In genomic region chr6:116253505-116254296, GRCh38 we compare ENCODE assay signal across 1 cellular context.
TF ChIP-seq lines count a peak whose summit lies in the region.

TSPYL4 (minus strand) TSS chr6:116254075; CDS start chr6:116254008, 67 bp downstream.

TF ChIP-seq in HepG2, 621 proteins besides CTCF, POLR2A, EP300 and RAD21 (continued from another document and continues in another):
- TF ChIP-seq TBL1XR1 (IDR thresholded peaks at IDR 0.05; ENCODE audit: borderline replicate concordance, low read length, partially characterized antibody): no peak
- TF ChIP-seq SMC3 (IDR thresholded peaks at IDR 0.05; ENCODE audit: low read length): no peak
- TF ChIP-seq PHB2 (IDR thresholded peaks at IDR 0.05; ENCODE audit: partially characterized antibody): no peak
- TF ChIP-seq MYC (CRISPR knock-in tag; IDR thresholded peaks at IDR 0.05; ENCODE audit: borderline replicate concordance): peak; percentile 24; the same call in 1 of the 2 replicates
- peak; percentile 81 for TF ChIP-seq ZNF547 (CRISPR knock-in tag; IDR thresholded peaks at IDR 0.05)
- TF ChIP-seq KAT2B (IDR thresholded peaks at IDR 0.05; ENCODE audit: borderline replicate concordance, low read depth, low read length): no peak
- no peak for TF ChIP-seq ZNF263 (CRISPR knock-in tag; IDR thresholded peaks at IDR 0.05)
- TF ChIP-seq MTF2 (CRISPR knock-in tag; IDR thresholded peaks at IDR 0.05; ENCODE audit: borderline replicate concordance): 0 out of 2 replicates have a peak, but pooled peaks have one; percentile 37
- TF ChIP-seq ATRX (CRISPR knock-in tag; IDR thresholded peaks at IDR 0.05; ENCODE audit: borderline replicate concordance): no peak
- no peak for TF ChIP-seq THYN1 (CRISPR knock-in tag; IDR thresholded peaks at IDR 0.05; ENCODE audit: borderline replicate concordance, low read depth)
- TF ChIP-seq PRPF4 (IDR thresholded peaks at IDR 0.05; ENCODE audit: low read depth, low read length, poor library complexity, severe bottlenecking): no peak
- TF ChIP-seq NFKB2 (CRISPR knock-in tag; IDR thresholded peaks at IDR 0.05; ENCODE audit: borderline replicate concordance): peak; percentile 89; the same call in 1 of the 2 replicates
- no peak for TF ChIP-seq ZNF160 (CRISPR knock-in tag; IDR thresholded peaks at IDR 0.05)
- no peak for TF ChIP-seq FIP1L1 (IDR thresholded peaks at IDR 0.05; ENCODE audit: borderline replicate concordance, insufficient read depth, low read depth, low read length)
- TF ChIP-seq TSC22D2 (CRISPR knock-in tag; IDR thresholded peaks at IDR 0.05; ENCODE audit: borderline replicate concordance): no peak
- no peak for TF ChIP-seq IRF9 (CRISPR knock-in tag; IDR thresholded peaks at IDR 0.05; ENCODE audit: borderline replicate concordance)
- TF ChIP-seq ZNF18 (CRISPR knock-in tag; IDR thresholded peaks at IDR 0.05; ENCODE audit: insufficient replicate concordance): no peak
- TF ChIP-seq MAF1 (CRISPR knock-in tag; IDR thresholded peaks at IDR 0.05; ENCODE audit: borderline replicate concordance): no peak
- TF ChIP-seq SRF (IDR thresholded peaks at IDR 0.05; ENCODE audit: low read depth, low read length): no peak
- TF ChIP-seq BCLAF1 (IDR thresholded peaks at IDR 0.05): no peak
- no peak for TF ChIP-seq GFI1 (CRISPR knock-in tag; IDR thresholded peaks at IDR 0.05; ENCODE audit: borderline replicate concordance)
- no peak for TF ChIP-seq ZNF10 (CRISPR knock-in tag; IDR thresholded peaks at IDR 0.05; ENCODE audit: borderline replicate concordance, low read depth)
- TF ChIP-seq KDM3A (CRISPR knock-in tag; IDR thresholded peaks at IDR 0.05; ENCODE audit: low read depth): no peak
- TF ChIP-seq SMAD3 (CRISPR knock-in tag; IDR thresholded peaks at IDR 0.05): no peak
- no peak for TF ChIP-seq ZFP37 (CRISPR knock-in tag; IDR thresholded peaks at IDR 0.05; ENCODE audit: borderline replicate concordance)
- TF ChIP-seq, protein P1, sequence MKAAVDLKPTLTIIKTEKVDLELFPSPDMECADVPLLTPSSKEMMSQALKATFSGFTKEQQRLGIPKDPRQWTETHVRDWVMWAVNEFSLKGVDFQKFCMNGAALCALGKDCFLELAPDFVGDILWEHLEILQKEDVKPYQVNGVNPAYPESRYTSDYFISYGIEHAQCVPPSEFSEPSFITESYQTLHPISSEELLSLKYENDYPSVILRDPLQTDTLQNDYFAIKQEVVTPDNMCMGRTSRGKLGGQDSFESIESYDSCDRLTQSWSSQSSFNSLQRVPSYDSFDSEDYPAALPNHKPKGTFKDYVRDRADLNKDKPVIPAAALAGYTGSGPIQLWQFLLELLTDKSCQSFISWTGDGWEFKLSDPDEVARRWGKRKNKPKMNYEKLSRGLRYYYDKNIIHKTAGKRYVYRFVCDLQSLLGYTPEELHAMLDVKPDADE (CRISPR knock-in tag; IDR thresholded peaks at IDR 0.05): no peak
- TF ChIP-seq, protein P2, sequence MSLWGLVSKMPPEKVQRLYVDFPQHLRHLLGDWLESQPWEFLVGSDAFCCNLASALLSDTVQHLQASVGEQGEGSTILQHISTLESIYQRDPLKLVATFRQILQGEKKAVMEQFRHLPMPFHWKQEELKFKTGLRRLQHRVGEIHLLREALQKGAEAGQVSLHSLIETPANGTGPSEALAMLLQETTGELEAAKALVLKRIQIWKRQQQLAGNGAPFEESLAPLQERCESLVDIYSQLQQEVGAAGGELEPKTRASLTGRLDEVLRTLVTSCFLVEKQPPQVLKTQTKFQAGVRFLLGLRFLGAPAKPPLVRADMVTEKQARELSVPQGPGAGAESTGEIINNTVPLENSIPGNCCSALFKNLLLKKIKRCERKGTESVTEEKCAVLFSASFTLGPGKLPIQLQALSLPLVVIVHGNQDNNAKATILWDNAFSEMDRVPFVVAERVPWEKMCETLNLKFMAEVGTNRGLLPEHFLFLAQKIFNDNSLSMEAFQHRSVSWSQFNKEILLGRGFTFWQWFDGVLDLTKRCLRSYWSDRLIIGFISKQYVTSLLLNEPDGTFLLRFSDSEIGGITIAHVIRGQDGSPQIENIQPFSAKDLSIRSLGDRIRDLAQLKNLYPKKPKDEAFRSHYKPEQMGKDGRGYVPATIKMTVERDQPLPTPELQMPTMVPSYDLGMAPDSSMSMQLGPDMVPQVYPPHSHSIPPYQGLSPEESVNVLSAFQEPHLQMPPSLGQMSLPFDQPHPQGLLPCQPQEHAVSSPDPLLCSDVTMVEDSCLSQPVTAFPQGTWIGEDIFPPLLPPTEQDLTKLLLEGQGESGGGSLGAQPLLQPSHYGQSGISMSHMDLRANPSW (CRISPR knock-in tag; IDR thresholded peaks at IDR 0.05; ENCODE audit: borderline replicate concordance): no peak
- TF ChIP-seq SKI (IDR thresholded peaks at IDR 0.05; ENCODE audit: partially characterized antibody): peak; percentile 55
- TF ChIP-seq, protein P3, sequence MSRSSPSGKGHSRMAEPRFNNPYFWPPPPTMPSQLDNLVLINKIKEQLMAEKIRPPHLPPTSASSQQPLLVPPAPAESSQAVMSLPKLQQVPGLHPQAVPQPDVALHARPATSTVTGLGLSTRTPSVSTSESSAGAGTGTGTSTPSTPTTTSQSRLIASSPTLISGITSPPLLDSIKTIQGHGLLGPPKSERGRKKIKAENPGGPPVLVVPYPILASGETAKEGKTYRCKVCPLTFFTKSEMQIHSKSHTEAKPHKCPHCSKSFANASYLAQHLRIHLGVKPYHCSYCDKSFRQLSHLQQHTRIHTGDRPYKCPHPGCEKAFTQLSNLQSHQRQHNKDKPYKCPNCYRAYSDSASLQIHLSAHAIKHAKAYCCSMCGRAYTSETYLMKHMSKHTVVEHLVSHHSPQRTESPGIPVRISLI (CRISPR knock-in tag; IDR thresholded peaks at IDR 0.05; ENCODE audit: borderline replicate concordance): no peak
- TF ChIP-seq ZHX1 (CRISPR knock-in tag; IDR thresholded peaks at IDR 0.05; ENCODE audit: low read depth): peak; percentile 81
- TF ChIP-seq GPN1 (CRISPR knock-in tag; IDR thresholded peaks at IDR 0.05; ENCODE audit: borderline replicate concordance): no peak
- TF ChIP-seq, protein P4, sequence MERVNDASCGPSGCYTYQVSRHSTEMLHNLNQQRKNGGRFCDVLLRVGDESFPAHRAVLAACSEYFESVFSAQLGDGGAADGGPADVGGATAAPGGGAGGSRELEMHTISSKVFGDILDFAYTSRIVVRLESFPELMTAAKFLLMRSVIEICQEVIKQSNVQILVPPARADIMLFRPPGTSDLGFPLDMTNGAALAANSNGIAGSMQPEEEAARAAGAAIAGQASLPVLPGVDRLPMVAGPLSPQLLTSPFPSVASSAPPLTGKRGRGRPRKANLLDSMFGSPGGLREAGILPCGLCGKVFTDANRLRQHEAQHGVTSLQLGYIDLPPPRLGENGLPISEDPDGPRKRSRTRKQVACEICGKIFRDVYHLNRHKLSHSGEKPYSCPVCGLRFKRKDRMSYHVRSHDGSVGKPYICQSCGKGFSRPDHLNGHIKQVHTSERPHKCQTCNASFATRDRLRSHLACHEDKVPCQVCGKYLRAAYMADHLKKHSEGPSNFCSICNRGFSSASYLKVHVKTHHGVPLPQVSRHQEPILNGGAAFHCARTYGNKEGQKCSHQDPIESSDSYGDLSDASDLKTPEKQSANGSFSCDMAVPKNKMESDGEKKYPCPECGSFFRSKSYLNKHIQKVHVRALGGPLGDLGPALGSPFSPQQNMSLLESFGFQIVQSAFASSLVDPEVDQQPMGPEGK (CRISPR knock-in tag; IDR thresholded peaks at IDR 0.05): peak; percentile 73; the same call in 1 of the 2 replicates
- no peak for TF ChIP-seq ZNF773 (CRISPR knock-in tag; IDR thresholded peaks at IDR 0.05; ENCODE audit: borderline replicate concordance)
- peak; percentile 83 for TF ChIP-seq ZNF563 (CRISPR knock-in tag; IDR thresholded peaks at IDR 0.05)
- TF ChIP-seq MTF1 (CRISPR knock-in tag; IDR thresholded peaks at IDR 0.05): no peak
- peak; percentile 98; the same call in 1 of the 2 replicates for TF ChIP-seq GLI4 (CRISPR knock-in tag; IDR thresholded peaks at IDR 0.05; ENCODE audit: borderline replicate concordance)
- TF ChIP-seq ELF1 (CRISPR knock-in tag; IDR thresholded peaks at IDR 0.05): peak; percentile 16; the same call in 1 of the 2 replicates
- TF ChIP-seq SAP130 (CRISPR knock-in tag; IDR thresholded peaks at IDR 0.05; ENCODE audit: low read depth): peak; percentile 91
- peak; percentile 82; the same call in 1 of the 2 replicates for TF ChIP-seq SMYD3 (CRISPR knock-in tag; IDR thresholded peaks at IDR 0.05)
- no peak for TF ChIP-seq ZNF326 (CRISPR knock-in tag; IDR thresholded peaks at IDR 0.05; ENCODE audit: borderline replicate concordance)
- peak; percentile 79; the same call in 1 of the 2 replicates for TF ChIP-seq E2F1 (CRISPR knock-in tag; IDR thresholded peaks at IDR 0.05)
- TF ChIP-seq CHD4 (IDR thresholded peaks at IDR 0.05; ENCODE audit: borderline replicate concordance, low read length): no peak
- TF ChIP-seq, protein P5, sequence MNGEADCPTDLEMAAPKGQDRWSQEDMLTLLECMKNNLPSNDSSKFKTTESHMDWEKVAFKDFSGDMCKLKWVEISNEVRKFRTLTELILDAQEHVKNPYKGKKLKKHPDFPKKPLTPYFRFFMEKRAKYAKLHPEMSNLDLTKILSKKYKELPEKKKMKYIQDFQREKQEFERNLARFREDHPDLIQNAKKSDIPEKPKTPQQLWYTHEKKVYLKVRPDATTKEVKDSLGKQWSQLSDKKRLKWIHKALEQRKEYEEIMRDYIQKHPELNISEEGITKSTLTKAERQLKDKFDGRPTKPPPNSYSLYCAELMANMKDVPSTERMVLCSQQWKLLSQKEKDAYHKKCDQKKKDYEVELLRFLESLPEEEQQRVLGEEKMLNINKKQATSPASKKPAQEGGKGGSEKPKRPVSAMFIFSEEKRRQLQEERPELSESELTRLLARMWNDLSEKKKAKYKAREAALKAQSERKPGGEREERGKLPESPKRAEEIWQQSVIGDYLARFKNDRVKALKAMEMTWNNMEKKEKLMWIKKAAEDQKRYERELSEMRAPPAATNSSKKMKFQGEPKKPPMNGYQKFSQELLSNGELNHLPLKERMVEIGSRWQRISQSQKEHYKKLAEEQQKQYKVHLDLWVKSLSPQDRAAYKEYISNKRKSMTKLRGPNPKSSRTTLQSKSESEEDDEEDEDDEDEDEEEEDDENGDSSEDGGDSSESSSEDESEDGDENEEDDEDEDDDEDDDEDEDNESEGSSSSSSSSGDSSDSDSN (CRISPR knock-in tag; IDR thresholded peaks at IDR 0.05): peak; percentile 59
- 0 out of 2 replicates have a peak, but pooled peaks have one; percentile 35 for TF ChIP-seq BRCA1 (CRISPR knock-in tag; IDR thresholded peaks at IDR 0.05)
